In genomic region chr22:34489861-34490260, GRCh38 we compare ENCODE assay signal across 23 cellular contexts.
"Had no signal": no experiment of that assay in that cellular context is flagged by ENCODE, and none has a peak within 500 bp of the region (broad histone marks: within the 10 kb centered on the region; RNA-seq: fewer than 3 reads in every experiment).

No MANE protein-coding gene starts in this region.

- H3K4me3 ChIP-seq: colonic mucosa, coronary artery, dorsolateral prefrontal cortex, esophagus squamous epithelium, gastrocnemius medialis, gastroesophageal sphincter, heart left ventricle, heart right ventricle had no signal

- H3K4me3 Mint-ChIP-seq: dendritic cell treated with granulocyte-macrophage colony-stimulating factor and Interleukin-4, amounts not matched to agents 40 ng/mL and 50 ng/mL, for 4 days; effector memory CD8-positive, alpha-beta T cell; endodermal cell had no signal

- H3K27me3 ChIP-seq: colonic mucosa, esophagus squamous epithelium, foreskin keratinocyte, gastrocnemius medialis had no signal

- H3K36me3 ChIP-seq: colonic mucosa, esophagus squamous epithelium, gastrocnemius medialis, gastroesophageal sphincter, heart left ventricle, heart right ventricle had no signal

- H3K27ac ChIP-seq: colonic mucosa, coronary artery, dorsolateral prefrontal cortex, epithelial cell of prostate, esophagus squamous epithelium, foreskin keratinocyte, gastrocnemius medialis, gastroesophageal sphincter, heart left ventricle, heart right ventricle had no signal

- H3K27ac Mint-ChIP-seq: dendritic cell treated with granulocyte-macrophage colony-stimulating factor and Interleukin-4, amounts not matched to agents 40 ng/mL and 50 ng/mL, for 4 days; effector memory CD8-positive, alpha-beta T cell; endodermal cell had no signal

- H3K9me3 ChIP-seq: colonic mucosa, gastrocnemius medialis had no signal

- H3K27me3 Mint-ChIP-seq: dendritic cell treated with granulocyte-macrophage colony-stimulating factor and Interleukin-4, amounts not matched to agents 40 ng/mL and 50 ng/mL, for 4 days; effector memory CD8-positive, alpha-beta T cell had no signal

- H3K4me1 ChIP-seq: colonic mucosa, esophagus squamous epithelium, foreskin keratinocyte, gastrocnemius medialis, gastroesophageal sphincter, heart left ventricle, heart right ventricle had no signal

- DNase-seq: colonic mucosa; cortex of kidney; dermis blood vessel endothelial cell; dorsolateral prefrontal cortex; effector CD4-positive, alpha-beta T cell; effector CD8-positive, alpha-beta T cell; effector memory CD4-positive, alpha-beta T cell; effector memory CD8-positive, alpha-beta T cell; endodermal cell; erythroblast; esophagus squamous epithelium; foreskin fibroblast; foreskin keratinocyte; foreskin melanocyte; gastrocnemius medialis; glutamatergic neuron; head of caudate nucleus; heart left ventricle; heart right ventricle had no signal
